In genomic region chr14:38330262-38330661, GRCh38 we compare ENCODE assay signal across 20 cellular contexts.
DNase-seq lines count a peak whose midpoint lies in the region; ATAC-seq, FAIRE-seq and TF ChIP-seq lines count a peak whose summit lies in the region.
"Had no signal": no experiment of that assay in that cellular context is flagged by ENCODE, and none has a peak within 500 bp of the region (broad histone marks: within the 10 kb centered on the region; RNA-seq: fewer than 3 reads in every experiment).

No MANE protein-coding gene starts in this region.

- ATAC-seq in natural killer cell treated with Interleukin-12 subunit alpha and Interleukin-12 subunit beta and Interleukin-15 and Interleukin-18, amount 100 ng/mL, for 72 hours: no peak
- no peak for ATAC-seq in right lobe of liver
- ATAC-seq: A549, HepG2 had no signal

- no peak overlapping the region for H2BK20ac ChIP-seq in H1 (ENCODE audit: low read length)

- no peak overlapping the region for H3K56ac ChIP-seq in H1 (replicated peaks; ENCODE audit: insufficient read length, low read depth, low read length)
- no peak overlapping the region for H3K56ac ChIP-seq in mesendoderm (ENCODE audit: low read length)

- H3K27ac ChIP-seq in HUES64 (ENCODE audit: low read depth, low read length) (peak overlapping the region; percentile 43; the same call in 1 of the 2 replicates), H1 (ENCODE audit: low read depth, low read length) (no peak overlapping the region), mesendoderm (ENCODE audit: low read depth, low read length) (peak overlapping the region; percentile 45), right lobe of liver (no peak overlapping the region)
- H3K27ac ChIP-seq: A549, BLaER1 had no signal

- H3K18ac ChIP-seq in H1 (ENCODE audit: extremely low read depth, low read length): no peak overlapping the region
- H3K18ac ChIP-seq in mesendoderm (ENCODE audit: low read length): no peak overlapping the region

- WGBS in HUES64: no CpG with 5 or more reads among the region's 2 CpGs
- WGBS in H1 (ENCODE audit: extremely low coverage in 1 of 2, insufficient coverage in 1 of 2, insufficient read length in 1 of 2, insufficient replicate concordance in 2 of 2, low coverage in 1 of 2, low lambda C conversion rate in 2 of 2, missing lambda C conversion rate in 1 of 2), 2 experiments: 41% methylated on average over 2 of the region's 2 CpGs; no CpG with 5 or more reads in 1 of the 2 experiments
- no CpG with 5 or more reads among the region's 2 CpGs for WGBS in mesendoderm (ENCODE audit: extremely low coverage, insufficient coverage, low lambda C conversion rate)
- WGBS in right lobe of liver (ENCODE audit: insufficient coverage, low coverage, low lambda C conversion rate, missing lambda C conversion rate): 64% methylated on average over 2 of the region's 2 CpGs

- no peaks in the 10 kb centered on the region for H3K36me3 Mint-ChIP-seq in natural killer cell treated with Interleukin-12 subunit alpha and Interleukin-12 subunit beta and Interleukin-15 and Interleukin-18, amount 100 ng/mL, for 72 hours
- H3K36me3 Mint-ChIP-seq: CD14-positive monocyte; CD4-positive, alpha-beta memory T cell; IgD-negative memory B cell had no signal

- H4K20me1 ChIP-seq in H1 (replicated peaks in 1 of 2; ENCODE audit: control insufficient read depth in 1 of 2, insufficient read depth in 2 of 2, low read length in 2 of 2): no peaks in the 10 kb centered on the region
- H4K20me1 ChIP-seq: BLaER1 had no signal

- no peak overlapping the region for H3K27ac Mint-ChIP-seq in natural killer cell treated with Interleukin-12 subunit alpha and Interleukin-12 subunit beta and Interleukin-15 and Interleukin-18, amount 100 ng/mL, for 72 hours
- H3K27ac Mint-ChIP-seq: CD14-positive monocyte; CD4-positive, alpha-beta memory T cell; IgD-negative memory B cell had no signal

- no peak overlapping the region for H4K91ac ChIP-seq in H1 (replicated peaks; ENCODE audit: insufficient read length, low read length)

- H3K9me3 Mint-ChIP-seq in natural killer cell treated with Interleukin-12 subunit alpha and Interleukin-12 subunit beta and Interleukin-15 and Interleukin-18, amount 100 ng/mL, for 72 hours: no peaks in the 10 kb centered on the region

- H3K4me3 ChIP-seq in HUES64 (ENCODE audit: low read length) (no peak overlapping the region), H1 (ENCODE audit: extremely low read depth in 1 of 4, insufficient read depth in 2 of 4, low read depth in 3 of 4, low read length in 4 of 4) (no peak overlapping the region), mesendoderm (ENCODE audit: low read length) (no peak overlapping the region), right lobe of liver (no peak overlapping the region)
- H3K4me3 ChIP-seq: A549, BLaER1, HAP-1 had no signal

- H4K8ac ChIP-seq in H1 (ENCODE audit: extremely low read depth, insufficient read depth, low read length) (no peak overlapping the region), mesendoderm (ENCODE audit: low read depth, low read length) (no peak overlapping the region)

- H3K27me3 Mint-ChIP-seq in natural killer cell treated with Interleukin-12 subunit alpha and Interleukin-12 subunit beta and Interleukin-15 and Interleukin-18, amount 100 ng/mL, for 72 hours: no peaks in the 10 kb centered on the region
- H3K27me3 Mint-ChIP-seq: IgD-negative memory B cell had no signal

- H2BK120ac ChIP-seq in H1 (replicated peaks; ENCODE audit: low read depth, low read length) (no peak overlapping the region), mesendoderm (ENCODE audit: low read depth, low read length) (no peak overlapping the region)

- H3K4me1 ChIP-seq in HUES64 (ENCODE audit: insufficient read depth, low read length) (peaks cover 6% of the 10 kb centered on the region), H1 (replicated peaks in 1 of 4; ENCODE audit: control insufficient read depth in 3 of 4, insufficient read depth in 4 of 4, low read length in 3 of 4) (peaks cover 0 to 9% (median 0%) of the 10 kb centered on the region in 4 experiments; a peak in 2 of 7 replicates), mesendoderm (ENCODE audit: control insufficient read depth, low read depth, low read length) (no peaks in the 10 kb centered on the region), right lobe of liver (no peaks in the 10 kb centered on the region)
- H3K4me1 ChIP-seq: A549, BLaER1, HAP-1 had no signal

- H3K79me1 ChIP-seq in H1 (ENCODE audit: low read depth, low read length) (no peaks in the 10 kb centered on the region), mesendoderm (ENCODE audit: low read length) (no peaks in the 10 kb centered on the region)

- no peaks in the 10 kb centered on the region for H3K79me2 ChIP-seq in H1 (ENCODE audit: control insufficient read depth in 1 of 2, insufficient read depth in 2 of 2, low read length in 2 of 2)
- H3K79me2 ChIP-seq in mesendoderm (ENCODE audit: control insufficient read depth, insufficient read depth, low read length): no peaks in the 10 kb centered on the region

- no peak for TF ChIP-seq EP300 in H1 (IDR thresholded peaks at IDR 0.05; ENCODE audit: borderline replicate concordance in 1 of 2, low read depth in 2 of 2, low read length in 2 of 2)

- H3K4ac ChIP-seq in H1 (replicated peaks; ENCODE audit: insufficient read length, low read depth, low read length) (no peak overlapping the region), mesendoderm (ENCODE audit: low read depth, low read length) (no peak overlapping the region)

- peaks cover 11% of the 10 kb centered on the region for H3K9me3 ChIP-seq in HUES64 (ENCODE audit: insufficient read depth, low read depth, low read length)
- peaks cover 0 to 9% of the 10 kb centered on the region in 2 experiments; a peak in 2 of 4 replicates for H3K9me3 ChIP-seq in H1 (ENCODE audit: insufficient read depth in 2 of 2, low read depth in 1 of 2, low read length in 1 of 2)
- H3K9me3 ChIP-seq in right lobe of liver: no peaks in the 10 kb centered on the region
- H3K9me3 ChIP-seq: A549, HAP-1 had no signal

- H2AK5ac ChIP-seq in H1 (ENCODE audit: low read depth, low read length) (no peak overlapping the region), mesendoderm (ENCODE audit: low read length) (no peak overlapping the region)

- TF ChIP-seq POLR2A in H1 (IDR thresholded peaks at IDR 0.05; ENCODE audit: control extremely low read depth in 1 of 2, low read depth in 2 of 2, low read length in 2 of 2) (no peak), right lobe of liver (IDR thresholded peaks at IDR 0.05) (no peak)

- H3K4me1 Mint-ChIP-seq in natural killer cell treated with Interleukin-12 subunit alpha and Interleukin-12 subunit beta and Interleukin-15 and Interleukin-18, amount 100 ng/mL, for 72 hours (ENCODE audit: low read depth in 2 of 2): no peaks in the 10 kb centered on the region
- H3K4me1 Mint-ChIP-seq: CD14-positive monocyte; CD4-positive, alpha-beta memory T cell; IgD-negative memory B cell had no signal

- intact Hi-C loops in right lobe of liver (cut with DNase I): no loop called here

- H4K5ac ChIP-seq in H1 (ENCODE audit: insufficient read length, low read depth, low read length): no peak overlapping the region
- no peak overlapping the region for H4K5ac ChIP-seq in mesendoderm (ENCODE audit: low read length)

- no peak overlapping the region for H3K23ac ChIP-seq in H1 (ENCODE audit: insufficient read length)
- H3K23ac ChIP-seq in mesendoderm (ENCODE audit: low read length): no peak overlapping the region

- peak; percentile 50 for FAIRE-seq in H1 (lab: Jason Lieb, UNC)
- FAIRE-seq: A549, HepG2, HTR-8/SVneo had no signal

- in situ Hi-C loops in G401 (cut with HindIII; ENCODE audit: low sequenced_read_pairs): no loop called here

- POLR2A ChIA-PET in H1 (lab: Charles Lee; ENCODE audit: partially characterized antibody): interaction anchor here (1.9 kb wide), 1 partner anchor 52 kb away, joined by 5 read pairs; no protein-coding TSS in a partner anchor

- CTCF ChIA-PET in H1 (lab: Charles Lee; ENCODE audit: partially characterized antibody): no interaction called here

- no peak overlapping the region for H2BK12ac ChIP-seq in H1 (ENCODE audit: low read depth, low read length)

- no peak overlapping the region for H3K14ac ChIP-seq in H1 (ENCODE audit: insufficient read length)

- no peak overlapping the region for H3K4me3 Mint-ChIP-seq in natural killer cell treated with Interleukin-12 subunit alpha and Interleukin-12 subunit beta and Interleukin-15 and Interleukin-18, amount 100 ng/mL, for 72 hours
- H3K4me3 Mint-ChIP-seq: CD14-positive monocyte; CD4-positive, alpha-beta memory T cell; IgD-negative memory B cell had no signal

- no peaks in the 10 kb centered on the region for H3K36me3 ChIP-seq in HUES64 (ENCODE audit: insufficient read depth, low read length)
- no peaks in the 10 kb centered on the region for H3K36me3 ChIP-seq in H1 (ENCODE audit: control insufficient read depth in 2 of 4, insufficient read depth in 4 of 4, low read length in 3 of 4)
- H3K36me3 ChIP-seq in mesendoderm (ENCODE audit: control insufficient read depth, insufficient read depth, low read length): no peaks in the 10 kb centered on the region
- H3K36me3 ChIP-seq in right lobe of liver: no peaks in the 10 kb centered on the region
- H3K36me3 ChIP-seq: BLaER1, HAP-1 had no signal

- H2BK5ac ChIP-seq in H1 (ENCODE audit: low read depth, low read length) (no peak overlapping the region), mesendoderm (ENCODE audit: low read length) (no peak overlapping the region)

- H3K27me3 ChIP-seq in HUES64 (ENCODE audit: insufficient read depth, low read length) (no peaks in the 10 kb centered on the region), H1 (replicated peaks in 1 of 4; ENCODE audit: control insufficient read depth in 3 of 4, extremely low read depth in 1 of 4, insufficient read depth in 3 of 4, low read length in 3 of 4) (no peaks in the 10 kb centered on the region), mesendoderm (ENCODE audit: insufficient read depth, low read length, poor library complexity) (no peaks in the 10 kb centered on the region), right lobe of liver (no peaks in the 10 kb centered on the region)
- H3K27me3 ChIP-seq: BLaER1 had no signal

- H3K23me2 ChIP-seq in H1 (ENCODE audit: low read depth, low read length): no peaks in the 10 kb centered on the region

- no peak overlapping the region for H2BK15ac ChIP-seq in H1 (ENCODE audit: low read length)
- no peak overlapping the region for H2BK15ac ChIP-seq in mesendoderm (replicated peaks; ENCODE audit: low read depth)

- TF ChIP-seq CTCF in H1 (IDR thresholded peaks at IDR 0.05; ENCODE audit: control extremely low read depth in 1 of 3, insufficient read depth in 1 of 3, low read depth in 1 of 3, low read length in 3 of 3): no peak
- TF ChIP-seq CTCF in right lobe of liver (IDR thresholded peaks at IDR 0.05): no peak

- no peak for TF ChIP-seq RAD21 in H1 (IDR thresholded peaks at IDR 0.05 in 1 of 2, conservative IDR thresholded peaks at IDR 0.05 in 1 of 2; ENCODE audit: low read depth in 2 of 2, low read length in 2 of 2)

- DNase-seq in H1 (ENCODE audit: low read depth in 1 of 2, low spot score in 2 of 2) (no peak), mesendoderm (peak; percentile 70), G401 (ENCODE audit: low spot score) (no peak), right lobe of liver (no peak)
- DNase-seq in natural killer cell treated with Interleukin-12 subunit alpha and Interleukin-12 subunit beta and Interleukin-15 and Interleukin-18, amount 100 ng/mL, for 72 hours (ENCODE audit: low spot score): no peak
- DNase-seq: AML-193; CD4-positive, alpha-beta memory T cell; DMS153; DMS79; GF-D8; GOT3; KBM-7 had no signal

- H3K9ac ChIP-seq in HUES64 (ENCODE audit: low read depth, low read length) (no peak overlapping the region), H1 (replicated peaks in 1 of 4; ENCODE audit: extremely low read depth in 1 of 4, low read depth in 3 of 4, low read length in 3 of 4) (no peak overlapping the region), mesendoderm (ENCODE audit: low read length) (no peak overlapping the region)
- H3K9ac ChIP-seq: BLaER1 had no signal

- H2AFZ ChIP-seq in H1 (ENCODE audit: low read length): no peak overlapping the region

- H3K4me2 ChIP-seq in H1 (ENCODE audit: insufficient read depth in 1 of 2, low read depth in 2 of 2, low read length in 2 of 2): 0 out of 4 replicates have a peak overlapping the region, but pooled peaks of 1 of the 2 experiments have one; percentile 2
- H3K4me2 ChIP-seq in mesendoderm (ENCODE audit: low read length): no peak overlapping the region
- H3K4me2 ChIP-seq: A549, BLaER1 had no signal

Comparison
In these comparisons a context has a peak if more than half of its experiments do, and no peak if none do; other contexts are left out.
1. H3K27ac ChIP-seq: peak in HUES64 (single experiment) and mesendoderm (single experiment); none in H1 (single experiment) and right lobe of liver (0 of 3).